ENCODE assay signal across 1 cellular context in genomic region chr15:56160966-56161365, GRCh38.
TF ChIP-seq lines count a peak whose summit lies in the region.

No MANE protein-coding gene starts in this region.

TF ChIP-seq in HepG2, 621 proteins besides CTCF, POLR2A, EP300 and RAD21:
- TF ChIP-seq ZFP41 (CRISPR knock-in tag; IDR thresholded peaks at IDR 0.05; ENCODE audit: borderline replicate concordance), result no peak
- no peak for TF ChIP-seq EED (CRISPR knock-in tag; IDR thresholded peaks at IDR 0.05)
- TF ChIP-seq DRAP1 (CRISPR knock-in tag; IDR thresholded peaks at IDR 0.05), result no peak
- TF ChIP-seq ZNF770 (CRISPR knock-in tag; IDR thresholded peaks at IDR 0.05), result no peak
- no peak for TF ChIP-seq HNF1A (IDR thresholded peaks at IDR 0.05; ENCODE audit: low read depth)
- TF ChIP-seq HNF1A (CRISPR knock-in tag; IDR thresholded peaks at IDR 0.05; ENCODE audit: borderline replicate concordance), result no peak
- no peak for TF ChIP-seq GABPA (IDR thresholded peaks at IDR 0.05; ENCODE audit: low read depth, low read length)
- no peak for TF ChIP-seq GABPA (CRISPR knock-in tag; IDR thresholded peaks at IDR 0.05; ENCODE audit: low read depth)
- TF ChIP-seq CREB1 (IDR thresholded peaks at IDR 0.05), result no peak
- no peak for TF ChIP-seq CREB1 (CRISPR knock-in tag; IDR thresholded peaks at IDR 0.05)
- no peak for TF ChIP-seq PTBP1 (IDR thresholded peaks at IDR 0.05; ENCODE audit: low read depth, low read length, poor library complexity, severe bottlenecking)
- TF ChIP-seq ZZZ3 (CRISPR knock-in tag; IDR thresholded peaks at IDR 0.05; ENCODE audit: borderline replicate concordance), result no peak
- TF ChIP-seq ETS1 (CRISPR knock-in tag; IDR thresholded peaks at IDR 0.05), result no peak
- no peak for TF ChIP-seq KLF15 (CRISPR knock-in tag; IDR thresholded peaks at IDR 0.05; ENCODE audit: borderline replicate concordance)
- no peak for TF ChIP-seq IRF2 (CRISPR knock-in tag; IDR thresholded peaks at IDR 0.05)
- TF ChIP-seq RORA (CRISPR knock-in tag; IDR thresholded peaks at IDR 0.05), result no peak
- TF ChIP-seq ZBTB3 (CRISPR knock-in tag; IDR thresholded peaks at IDR 0.05; ENCODE audit: borderline replicate concordance, low read depth), result no peak
- TF ChIP-seq KLF13 (CRISPR knock-in tag; IDR thresholded peaks at IDR 0.05), result no peak
- no peak for TF ChIP-seq CBX2 (IDR thresholded peaks at IDR 0.05; ENCODE audit: low read depth, low read length)
- TF ChIP-seq CBX2 (CRISPR knock-in tag; IDR thresholded peaks at IDR 0.05; ENCODE audit: low read depth), result no peak
- TF ChIP-seq PHF8 (CRISPR knock-in tag; IDR thresholded peaks at IDR 0.05), result no peak
- TF ChIP-seq GFI1 (CRISPR knock-in tag; IDR thresholded peaks at IDR 0.05; ENCODE audit: borderline replicate concordance), result no peak
- no peak for TF ChIP-seq RNF2 (conservative IDR thresholded peaks at IDR 0.05; ENCODE audit: low read depth)
